Comparison of ENCODE assay signal across 19 cellular contexts in the genomic region with DNA sequence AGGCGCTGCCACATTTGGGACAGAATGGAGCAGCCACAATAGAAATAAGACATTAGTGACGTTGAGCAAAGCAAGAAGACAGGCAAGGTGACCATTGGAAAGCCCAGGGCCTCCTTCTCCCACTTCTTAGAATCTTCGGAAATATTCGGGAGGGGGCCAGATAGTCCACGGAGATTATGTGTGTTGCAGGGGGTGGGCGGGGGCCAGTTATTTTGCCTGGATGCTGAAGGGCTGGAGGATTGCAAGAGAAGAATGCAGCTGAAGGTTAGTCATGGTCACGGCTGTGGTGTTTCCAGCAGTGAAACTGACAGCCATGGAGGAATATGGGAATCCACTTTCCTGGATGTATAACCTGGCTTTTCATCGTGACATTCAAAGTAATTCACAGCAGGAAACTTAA.
A peak's percentile ranks its signal among the peaks of the same experiment; 100 is the strongest.
DNase-seq lines count a peak whose midpoint lies in the region; ATAC-seq, FAIRE-seq and TF ChIP-seq lines count a peak whose summit lies in the region.
"Had no signal": no experiment of that assay in that cellular context is flagged by ENCODE, and none has a peak within 500 bp of the region (broad histone marks: within the 10 kb centered on the region; RNA-seq: fewer than 3 reads in every experiment).

No MANE protein-coding gene starts in this region.

- no peak overlapping the region for H3K56ac ChIP-seq in IMR-90 (ENCODE audit: extremely low read depth, insufficient read depth, low read length)

- BruUV-seq in IMR-90 (replicated peaks; lab: Mats Ljungman, UMichigan), result no TSS peak

- H2AK5ac ChIP-seq in IMR-90 (ENCODE audit: low read depth, low read length), result no peak overlapping the region

- no peak overlapping the region for H2AK9ac ChIP-seq in IMR-90 (replicated peaks; ENCODE audit: low read depth, low read length, poor library complexity)

- no peak overlapping the region for H4K8ac ChIP-seq in IMR-90 (ENCODE audit: low read depth in 2 of 2, low read length in 2 of 2)

- intact Hi-C loops in IMR-90 (cut with micrococcal nuclease), result no loop called here

- TF ChIP-seq RAD21 in IMR-90 (IDR thresholded peaks at IDR 0.05; ENCODE audit: low read length), result no peak

- CTCF ChIA-PET in IMR-90 (lab: Yijun Ruan, JAX), result interaction anchor here (1.6 kb wide), 1 partner anchor 11 kb away, joined by 5 read pairs; no protein-coding TSS in a partner anchor

- dilution Hi-C loops in IMR-90 (cut with HindIII; ENCODE audit: low sequenced_read_pairs, unreplicated experiment), result no loop called here

- no peaks in the 10 kb centered on the region for H3K79me1 ChIP-seq in IMR-90 (ENCODE audit: low read depth in 1 of 2, low read length in 2 of 2)

- peak overlapping the region; percentile 61; the same call in 1 of the 2 replicates for H3K18ac ChIP-seq in IMR-90 (ENCODE audit: low read depth, low read length)

- H3K27ac ChIP-seq in IMR-90 (ENCODE audit: insufficient read depth, low read length), result no peak overlapping the region
- H3K27ac ChIP-seq in layer of hippocampus (ENCODE audit: low read depth, low read length), result peak overlapping the region; percentile 43
- peak overlapping the region; percentile 61 for H3K27ac ChIP-seq in substantia nigra (ENCODE audit: low read depth, low read length, poor library complexity, severe bottlenecking)

- H2BK5ac ChIP-seq in IMR-90 (ENCODE audit: low read depth, low read length, poor library complexity, severe bottlenecking), result no peak overlapping the region

- no peak for DNase-seq in IMR-90
- DNase-seq in substantia nigra (lab: John Stamatoyannopoulos, UW), result no peak
- no peak for DNase-seq in superior temporal gyrus (ENCODE audit: extremely low spot score)
- no peak for DNase-seq in ureter (ENCODE audit: low spot score)
- no peak for DNase-seq in GM19239 (ENCODE audit: insufficient read length, low spot score)
- DNase-seq: CD4-positive, alpha-beta memory T cell; GOT3; NCI-H1105; NCI-H146; NCI-H2029; NCI-H226; NCI-H510A treated with DMSO at 0.1 percent for 48 hours; NCI-H748 treated with DMSO at 0.1 percent for 48 hours; NK-92 treated with Interleukin-12 subunit alpha and Interleukin-12 subunit beta, amount 100 ng/mL, for 24 hours had no signal

- H2BK120ac ChIP-seq in IMR-90 (ENCODE audit: low read depth, low read length), result peak overlapping the region; percentile 45; the same call in 1 of the 2 replicates

- no peak overlapping the region; the same call in 1 of the 2 replicates for H2BK20ac ChIP-seq in IMR-90 (ENCODE audit: low read depth, low read length)

- no peaks in the 10 kb centered on the region for H4K20me1 ChIP-seq in IMR-90 (ENCODE audit: insufficient read depth, low read length)

- H3K4me1 ChIP-seq in IMR-90 (ENCODE audit: control insufficient read depth, insufficient read depth, low read length), result peaks cover 23% of the 10 kb centered on the region

- FAIRE-seq in GM19239 (lab: Jason Lieb, UNC), result no peak
- FAIRE-seq: GM12891 had no signal

- H3K4ac ChIP-seq in IMR-90 (ENCODE audit: low read depth, low read length), result peak overlapping the region; percentile 40; the same call in 1 of the 2 replicates

- 87% methylated on average over 4 of the region's 8 CpGs; no CpG with 5 or more reads in 1 of the 2 experiments for WGBS in IMR-90 (ENCODE audit: extremely low coverage in 2 of 2, insufficient read length in 1 of 2), 2 experiments

- H3K4me2 ChIP-seq in IMR-90 (ENCODE audit: low read depth, low read length), result no peak overlapping the region

- no peaks in the 10 kb centered on the region for H3K9me3 ChIP-seq in IMR-90 (ENCODE audit: control insufficient read depth, insufficient read depth, low read length)

- TF ChIP-seq POLR2A in IMR-90 (IDR thresholded peaks at IDR 0.05; ENCODE audit: low read depth, low read length), result no peak

- H3K4me3 ChIP-seq in IMR-90 (ENCODE audit: insufficient read depth, low read depth, low read length), result no peak overlapping the region

- H3K27me3 ChIP-seq in IMR-90 (ENCODE audit: control insufficient read depth, insufficient read depth, low read length) (peaks cover 2% of the 10 kb centered on the region), layer of hippocampus (ENCODE audit: control insufficient read depth, insufficient read depth, low read length) (no peaks in the 10 kb centered on the region)

- H3K36me3 ChIP-seq in IMR-90 (ENCODE audit: control insufficient read depth, insufficient read depth, low read length), result no peaks in the 10 kb centered on the region

- no peak overlapping the region for H2AFZ ChIP-seq in IMR-90 (replicated peaks; ENCODE audit: low read length, poor library complexity)

- H4K5ac ChIP-seq in IMR-90 (ENCODE audit: low read depth, low read length), result no peak overlapping the region

- no peak for TF ChIP-seq CTCF in IMR-90 (conservative IDR thresholded peaks at IDR 0.05; ENCODE audit: low read depth, low read length)

- H3K9me1 ChIP-seq in IMR-90 (ENCODE audit: insufficient read depth, low read length), result peaks cover 4% of the 10 kb centered on the region; the same call in 1 of the 2 replicates

- H3K9ac ChIP-seq in IMR-90 (ENCODE audit: low read depth, low read length), result no peak overlapping the region

- H3K23ac ChIP-seq in IMR-90 (ENCODE audit: low read depth, low read length), result no peak overlapping the region

- H3K14ac ChIP-seq in IMR-90 (replicated peaks; ENCODE audit: low read depth, low read length), result no peak overlapping the region

- in situ Hi-C loops in IMR-90 (cut with MboI; ENCODE audit: low sequenced_read_pairs), result no loop called here

- H4K91ac ChIP-seq in IMR-90 (ENCODE audit: insufficient read depth, low read depth, low read length), result no peak overlapping the region

- 0 out of 3 replicates have a peak overlapping the region, but pooled peaks have one; percentile 50 for H2BK15ac ChIP-seq in IMR-90 (ENCODE audit: low read depth, low read length)

- POLR2A ChIA-PET in IMR-90 (lab: Charles Lee; ENCODE audit: unreplicated experiment), result no interaction called here

- ATAC-seq in IMR-90 (ENCODE audit: low read depth), result no peak
- no peak for ATAC-seq in HG03521 (IDR thresholded peaks at IDR 0.05; ENCODE audit: unreplicated experiment)
- ATAC-seq: HCT116, HepG2 had no signal

TF ChIP-seq in IMR-90, 13 proteins besides CTCF, POLR2A, EP300 and RAD21:
- TF ChIP-seq NFE2L2 (IDR thresholded peaks at IDR 0.05; ENCODE audit: low read depth, low read length), result no peak
- TF ChIP-seq, protein P1, sequence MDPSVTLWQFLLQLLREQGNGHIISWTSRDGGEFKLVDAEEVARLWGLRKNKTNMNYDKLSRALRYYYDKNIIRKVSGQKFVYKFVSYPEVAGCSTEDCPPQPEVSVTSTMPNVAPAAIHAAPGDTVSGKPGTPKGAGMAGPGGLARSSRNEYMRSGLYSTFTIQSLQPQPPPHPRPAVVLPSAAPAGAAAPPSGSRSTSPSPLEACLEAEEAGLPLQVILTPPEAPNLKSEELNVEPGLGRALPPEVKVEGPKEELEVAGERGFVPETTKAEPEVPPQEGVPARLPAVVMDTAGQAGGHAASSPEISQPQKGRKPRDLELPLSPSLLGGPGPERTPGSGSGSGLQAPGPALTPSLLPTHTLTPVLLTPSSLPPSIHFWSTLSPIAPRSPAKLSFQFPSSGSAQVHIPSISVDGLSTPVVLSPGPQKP (IDR thresholded peaks at IDR 0.05; ENCODE audit: borderline replicate concordance, low read depth, low read length), result no peak
- TF ChIP-seq FOS (IDR thresholded peaks at IDR 0.05; ENCODE audit: low read depth, low read length), result no peak
- TF ChIP-seq MXI1 (IDR thresholded peaks at IDR 0.05; ENCODE audit: borderline replicate concordance, low read depth, low read length), result no peak
- TF ChIP-seq, protein P2, sequence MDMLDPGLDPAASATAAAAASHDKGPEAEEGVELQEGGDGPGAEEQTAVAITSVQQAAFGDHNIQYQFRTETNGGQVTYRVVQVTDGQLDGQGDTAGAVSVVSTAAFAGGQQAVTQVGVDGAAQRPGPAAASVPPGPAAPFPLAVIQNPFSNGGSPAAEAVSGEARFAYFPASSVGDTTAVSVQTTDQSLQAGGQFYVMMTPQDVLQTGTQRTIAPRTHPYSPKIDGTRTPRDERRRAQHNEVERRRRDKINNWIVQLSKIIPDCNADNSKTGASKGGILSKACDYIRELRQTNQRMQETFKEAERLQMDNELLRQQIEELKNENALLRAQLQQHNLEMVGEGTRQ (IDR thresholded peaks at IDR 0.05; ENCODE audit: low read depth, low read length), result no peak
- no peak for TF ChIP-seq MAFK (IDR thresholded peaks at IDR 0.05; ENCODE audit: low read depth, low read length)
- no peak for TF ChIP-seq RCOR1 (IDR thresholded peaks at IDR 0.05; ENCODE audit: insufficient replicate concordance, low read length)
- no peak for TF ChIP-seq CEBPB (IDR thresholded peaks at IDR 0.05; ENCODE audit: low read depth, low read length)
- TF ChIP-seq RFX5 (IDR thresholded peaks at IDR 0.05; ENCODE audit: low read depth, low read length), result no peak
- no peak for TF ChIP-seq MAZ (IDR thresholded peaks at IDR 0.05; ENCODE audit: borderline replicate concordance, low read depth, low read length)
- TF ChIP-seq SMC3 (IDR thresholded peaks at IDR 0.05; ENCODE audit: low read depth, low read length), result no peak
TF ChIP-seq in IMR-90: peak in this region for 0.
